8 cellular contexts compared by ENCODE assay signal in genomic region chr1:173202430-173203145, GRCh38. TPM values are rescaled to one million over a fixed set of nuclear protein-coding genes. Genes with fewer than 3 reads are reported as not detected.
A peak's percentile ranks its signal among the peaks of the same experiment; 100 is the strongest.
DNase-seq lines count a peak whose midpoint lies in the region; ATAC-seq and TF ChIP-seq lines count a peak whose summit lies in the region.

No MANE protein-coding gene starts in this region.

- H3F3A ChIP-seq in SK-N-SH (replicated peaks; ENCODE audit: insufficient read depth): peaks cover under 1% of the 10 kb centered on the region

- H3K9me3 ChIP-seq in SK-N-SH (no peaks in the 10 kb centered on the region), fibroblast of lung (ENCODE audit: control insufficient read depth, insufficient read depth, low read depth, low read length) (no peaks in the 10 kb centered on the region)

- 0 out of 4 replicates have a peak, but pooled peaks of 1 of the 2 experiments have one; percentile 25 for TF ChIP-seq EP300 in SK-N-SH (IDR thresholded peaks at IDR 0.05; ENCODE audit: borderline replicate concordance in 1 of 2, low read depth in 1 of 2, low read length in 1 of 2)

- H3K4me3 ChIP-seq in SK-N-SH (ENCODE audit: low read depth in 2 of 2, low read length in 1 of 2) (peak overlapping the region in 1 of 2 experiments; percentile 39; a peak in 1 of 4 replicates), fibroblast of lung (replicated peaks in 1 of 4; ENCODE audit: control extremely low read depth in 1 of 4, insufficient read depth in 1 of 4, low read depth in 3 of 4, low read length in 4 of 4) (peak overlapping the region in 1 of 4 experiments; percentile 62)

- H2AFZ ChIP-seq in SK-N-SH (ENCODE audit: low read depth): peak overlapping the region; percentile 5; the same call in 1 of the 2 replicates
- H2AFZ ChIP-seq in fibroblast of lung (ENCODE audit: low read length): no peak overlapping the region

- peaks cover 0 to 10% of the 10 kb centered on the region in 2 experiments for H3K36me3 ChIP-seq in SK-N-SH (replicated peaks in 1 of 2; ENCODE audit: control insufficient read depth in 1 of 2, insufficient read depth in 2 of 2, low read length in 1 of 2)
- H3K36me3 ChIP-seq in fibroblast of lung (ENCODE audit: control insufficient read depth, insufficient read depth, low read length): no peaks in the 10 kb centered on the region

- H3K79me2 ChIP-seq in SK-N-SH (ENCODE audit: insufficient read depth) (no peaks in the 10 kb centered on the region), fibroblast of lung (ENCODE audit: control insufficient read depth, insufficient read depth, low read length) (peaks cover 3% of the 10 kb centered on the region)

- no peaks in the 10 kb centered on the region for H3K9me2 ChIP-seq in SK-N-SH

- DNase-seq in DMS 273 (lab: John Stamatoyannopoulos, UW; ENCODE audit: unreplicated experiment): peak; percentile 72
- DNase-seq in SK-N-SH: peak; percentile 8
- DNase-seq in fibroblast of lung (ENCODE audit: low read depth in 2 of 2): peak; percentile 92 to 97
- peak; percentile 93 for DNase-seq in non-pigmented ciliary epithelial cell (ENCODE audit: low read depth)
- no peak for DNase-seq in islet precursor cell

- H3K4me1 ChIP-seq in SK-N-SH (ENCODE audit: control insufficient read depth in 1 of 2, insufficient read depth in 2 of 2, low read depth in 1 of 2, low read length in 1 of 2) (peaks cover 0 to 6% of the 10 kb centered on the region in 2 experiments; a peak in 3 of 4 replicates), fibroblast of lung (ENCODE audit: control insufficient read depth, extremely low read depth, insufficient read depth, low read length) (peaks cover 3% of the 10 kb centered on the region)

- H4K20me1 ChIP-seq in SK-N-SH (ENCODE audit: insufficient read depth): no peaks in the 10 kb centered on the region
- H4K20me1 ChIP-seq in fibroblast of lung (ENCODE audit: control insufficient read depth, extremely low read depth, insufficient read depth, low read length): no peaks in the 10 kb centered on the region

- peak overlapping the region; percentile 24 to 82; a peak in 3 of 4 replicates for H3K27ac ChIP-seq in SK-N-SH (ENCODE audit: low read depth in 2 of 2, low read length in 1 of 2)
- H3K27ac ChIP-seq in fibroblast of lung (ENCODE audit: insufficient read depth, low read length): no peak overlapping the region

- H3K4me2 ChIP-seq in SK-N-SH (0 out of 2 replicates have a peak overlapping the region, but pooled peaks have one; percentile 0), fibroblast of lung (ENCODE audit: extremely low read depth, insufficient read depth, low read length) (peak overlapping the region; percentile 11)

- H3K9ac ChIP-seq in SK-N-SH (no peak overlapping the region; the same call in 1 of the 2 replicates), fibroblast of lung (ENCODE audit: insufficient read depth, low read length) (no peak overlapping the region)

- POLR2A ChIA-PET in SK-N-SH (lab: Yijun Ruan, JAX): no interaction called here

- ATAC-seq in HG02885 (IDR thresholded peaks at IDR 0.05; ENCODE audit: poor library complexity, unreplicated experiment): peak; percentile 47
- no peak for ATAC-seq in HG02571 (IDR thresholded peaks at IDR 0.05; ENCODE audit: unreplicated experiment)
- ATAC-seq in HG03469 (IDR thresholded peaks at IDR 0.05; ENCODE audit: unreplicated experiment): no peak

- TF ChIP-seq CTCF in SK-N-SH (IDR thresholded peaks at IDR 0.05) (peak; percentile 81), fibroblast of lung (conservative IDR thresholded peaks at IDR 0.05 in 1 of 2, IDR thresholded peaks at IDR 0.05 in 1 of 2; ENCODE audit: low read depth in 1 of 2, low read length in 2 of 2) (peak; percentile 56 to 74)

- peak; percentile 82 for TF ChIP-seq RAD21 in SK-N-SH (IDR thresholded peaks at IDR 0.05; ENCODE audit: low read length)

- CTCF ChIA-PET in SK-N-SH (lab: Yijun Ruan, JAX): interaction anchor here (0.7 to 5.4 kb wide), 21 partner anchors 10 to 459 kb away, joined by 3 to 72 read pairs (median 4); no protein-coding TSS in a partner anchor

- H3K27me3 ChIP-seq in SK-N-SH (ENCODE audit: insufficient read depth) (no peaks in the 10 kb centered on the region), fibroblast of lung (ENCODE audit: control insufficient read depth, insufficient read depth, low read length) (no peaks in the 10 kb centered on the region)

- 3% methylated on average over 5 of the region's 5 CpGs for WGBS in SK-N-SH (ENCODE audit: low lambda C conversion rate)

TF ChIP-seq in SK-N-SH, 30 proteins besides CTCF, POLR2A, EP300 and RAD21 (continues in another document):
- no peak for TF ChIP-seq FOXM1 (IDR thresholded peaks at IDR 0.05; ENCODE audit: low read depth)
- TF ChIP-seq TEAD4 (IDR thresholded peaks at IDR 0.05; ENCODE audit: borderline replicate concordance, insufficient read depth): no peak
- no peak for TF ChIP-seq GATA2 (CRISPR knock-in tag; IDR thresholded peaks at IDR 0.05)
- no peak for TF ChIP-seq RFX5 (IDR thresholded peaks at IDR 0.05; ENCODE audit: low read length)
- TF ChIP-seq YY1 (IDR thresholded peaks at IDR 0.05; ENCODE audit: low read depth): no peak
- TF ChIP-seq TCF12 (IDR thresholded peaks at IDR 0.05): peak; percentile 12; the same call in 1 of the 2 replicates
- TF ChIP-seq ELF1 (IDR thresholded peaks at IDR 0.05): no peak
- TF ChIP-seq, protein P1, sequence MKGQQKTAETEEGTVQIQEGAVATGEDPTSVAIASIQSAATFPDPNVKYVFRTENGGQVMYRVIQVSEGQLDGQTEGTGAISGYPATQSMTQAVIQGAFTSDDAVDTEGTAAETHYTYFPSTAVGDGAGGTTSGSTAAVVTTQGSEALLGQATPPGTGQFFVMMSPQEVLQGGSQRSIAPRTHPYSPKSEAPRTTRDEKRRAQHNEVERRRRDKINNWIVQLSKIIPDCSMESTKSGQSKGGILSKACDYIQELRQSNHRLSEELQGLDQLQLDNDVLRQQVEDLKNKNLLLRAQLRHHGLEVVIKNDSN (IDR thresholded peaks at IDR 0.05; ENCODE audit: borderline replicate concordance, low read depth): no peak
- TF ChIP-seq, protein P2, sequence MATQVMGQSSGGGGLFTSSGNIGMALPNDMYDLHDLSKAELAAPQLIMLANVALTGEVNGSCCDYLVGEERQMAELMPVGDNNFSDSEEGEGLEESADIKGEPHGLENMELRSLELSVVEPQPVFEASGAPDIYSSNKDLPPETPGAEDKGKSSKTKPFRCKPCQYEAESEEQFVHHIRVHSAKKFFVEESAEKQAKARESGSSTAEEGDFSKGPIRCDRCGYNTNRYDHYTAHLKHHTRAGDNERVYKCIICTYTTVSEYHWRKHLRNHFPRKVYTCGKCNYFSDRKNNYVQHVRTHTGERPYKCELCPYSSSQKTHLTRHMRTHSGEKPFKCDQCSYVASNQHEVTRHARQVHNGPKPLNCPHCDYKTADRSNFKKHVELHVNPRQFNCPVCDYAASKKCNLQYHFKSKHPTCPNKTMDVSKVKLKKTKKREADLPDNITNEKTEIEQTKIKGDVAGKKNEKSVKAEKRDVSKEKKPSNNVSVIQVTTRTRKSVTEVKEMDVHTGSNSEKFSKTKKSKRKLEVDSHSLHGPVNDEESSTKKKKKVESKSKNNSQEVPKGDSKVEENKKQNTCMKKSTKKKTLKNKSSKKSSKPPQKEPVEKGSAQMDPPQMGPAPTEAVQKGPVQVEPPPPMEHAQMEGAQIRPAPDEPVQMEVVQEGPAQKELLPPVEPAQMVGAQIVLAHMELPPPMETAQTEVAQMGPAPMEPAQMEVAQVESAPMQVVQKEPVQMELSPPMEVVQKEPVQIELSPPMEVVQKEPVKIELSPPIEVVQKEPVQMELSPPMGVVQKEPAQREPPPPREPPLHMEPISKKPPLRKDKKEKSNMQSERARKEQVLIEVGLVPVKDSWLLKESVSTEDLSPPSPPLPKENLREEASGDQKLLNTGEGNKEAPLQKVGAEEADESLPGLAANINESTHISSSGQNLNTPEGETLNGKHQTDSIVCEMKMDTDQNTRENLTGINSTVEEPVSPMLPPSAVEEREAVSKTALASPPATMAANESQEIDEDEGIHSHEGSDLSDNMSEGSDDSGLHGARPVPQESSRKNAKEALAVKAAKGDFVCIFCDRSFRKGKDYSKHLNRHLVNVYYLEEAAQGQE (IDR thresholded peaks at IDR 0.05; ENCODE audit: low read depth, low read length): no peak
- TF ChIP-seq RCOR1 (IDR thresholded peaks at IDR 0.05; ENCODE audit: low read length): no peak
- no peak for TF ChIP-seq USF2 (IDR thresholded peaks at IDR 0.05; ENCODE audit: borderline replicate concordance, low read depth, low read length)
- TF ChIP-seq MAX (IDR thresholded peaks at IDR 0.05; ENCODE audit: low read depth): no peak; the same call in 1 of the 2 replicates
- TF ChIP-seq MXI1 (IDR thresholded peaks at IDR 0.05; ENCODE audit: low read depth, low read length): no peak
- TF ChIP-seq, protein P3, sequence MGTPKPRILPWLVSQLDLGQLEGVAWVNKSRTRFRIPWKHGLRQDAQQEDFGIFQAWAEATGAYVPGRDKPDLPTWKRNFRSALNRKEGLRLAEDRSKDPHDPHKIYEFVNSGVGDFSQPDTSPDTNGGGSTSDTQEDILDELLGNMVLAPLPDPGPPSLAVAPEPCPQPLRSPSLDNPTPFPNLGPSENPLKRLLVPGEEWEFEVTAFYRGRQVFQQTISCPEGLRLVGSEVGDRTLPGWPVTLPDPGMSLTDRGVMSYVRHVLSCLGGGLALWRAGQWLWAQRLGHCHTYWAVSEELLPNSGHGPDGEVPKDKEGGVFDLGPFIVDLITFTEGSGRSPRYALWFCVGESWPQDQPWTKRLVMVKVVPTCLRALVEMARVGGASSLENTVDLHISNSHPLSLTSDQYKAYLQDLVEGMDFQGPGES (IDR thresholded peaks at IDR 0.05; ENCODE audit: low read depth, low read length): no peak
- no peak for TF ChIP-seq EZH2phosphoT487 (IDR thresholded peaks at IDR 0.05; ENCODE audit: borderline replicate concordance, low read depth)
- peak; percentile 76 for TF ChIP-seq SMC3 (IDR thresholded peaks at IDR 0.05; ENCODE audit: low read depth, low read length)

RNA-seq across cellular contexts. Expression of gene TNFSF4, which starts 4.5 kb away (rescaled TPM):
- polyA plus RNA-seq in SK-N-SH (2012; rRNA removed) (25.9 and 44.6 TPM in 2 replicates), fibroblast of lung (2.0 and 20.9 TPM in 2 replicates)
- 45.1 and 46.3 TPM in 2 replicates for polyA plus RNA-seq in SK-N-SH (2012; cell fraction: cytosol; rRNA removed)
- polyA plus RNA-seq in SK-N-SH (2012; cell fraction: nucleus; rRNA removed): 6.9 and 21.7 TPM in 2 replicates
- 1.3 and 3.3 TPM in 2 replicates for total RNA-seq in fibroblast of lung
- 1.2 and 11.9 TPM in 2 replicates for polyA plus RNA-seq in fibroblast of lung (2012)
- polyA minus RNA-seq in fibroblast of lung (ENCODE audit: low replicate concordance): 0.48 and 4.9 TPM in 2 replicates
